In the genomic region with DNA sequence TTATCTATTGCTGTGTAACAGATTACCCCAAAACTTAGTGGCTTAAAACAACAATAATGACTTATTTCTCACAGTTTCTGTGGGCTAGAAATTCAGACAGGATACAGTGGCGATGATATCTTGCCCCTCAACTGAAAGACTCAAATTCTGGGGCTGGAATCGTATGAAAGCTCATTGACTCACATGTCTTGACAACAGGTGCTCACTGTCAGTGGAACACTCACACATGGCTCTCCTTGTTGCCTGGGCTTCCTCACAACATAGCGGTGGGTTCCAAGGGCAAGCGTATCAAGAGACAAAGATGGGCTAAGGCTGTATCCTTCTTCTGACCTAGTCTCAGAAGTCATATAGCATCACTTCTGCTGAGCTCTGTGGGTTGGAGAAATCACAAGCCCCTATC, we compare ENCODE assay signal across 3 cellular contexts.
A peak's percentile ranks its signal among the peaks of the same experiment; 100 is the strongest.
TF ChIP-seq lines count a peak whose summit lies in the region.

No MANE protein-coding gene starts in this region.

TF ChIP-seq in SK-N-SH, 30 proteins besides CTCF, POLR2A, EP300 and RAD21:
- no peak for TF ChIP-seq TAF1 (IDR thresholded peaks at IDR 0.05; ENCODE audit: borderline replicate concordance, low read depth, low read length)

TF ChIP-seq in SK-N-SH treated with all-trans-retinoic acid at 6 μM for 48 hours, 23 proteins besides CTCF, POLR2A, EP300 and RAD21:
- TF ChIP-seq ARNTL (CRISPR knock-in tag; IDR thresholded peaks at IDR 0.05; ENCODE audit: borderline replicate concordance, low read depth), result no peak
- TF ChIP-seq ZNF70 (CRISPR knock-in tag; IDR thresholded peaks at IDR 0.05), result no peak
- TF ChIP-seq PPARA (CRISPR knock-in tag; IDR thresholded peaks at IDR 0.05; ENCODE audit: borderline replicate concordance), result no peak
- no peak for TF ChIP-seq ZNF8 (CRISPR knock-in tag; IDR thresholded peaks at IDR 0.05)
- no peak for TF ChIP-seq ZFP30 (CRISPR knock-in tag; IDR thresholded peaks at IDR 0.05)
- TF ChIP-seq ZFP3 (CRISPR knock-in tag; IDR thresholded peaks at IDR 0.05), result no peak
- TF ChIP-seq RARB (CRISPR knock-in tag; IDR thresholded peaks at IDR 0.05), result no peak
- TF ChIP-seq TOX (CRISPR knock-in tag; IDR thresholded peaks at IDR 0.05; ENCODE audit: borderline replicate concordance), result no peak
- TF ChIP-seq TCF4 (CRISPR knock-in tag; IDR thresholded peaks at IDR 0.05; ENCODE audit: borderline replicate concordance), result no peak
- no peak for TF ChIP-seq SNAI2 (CRISPR knock-in tag; IDR thresholded peaks at IDR 0.05)
- TF ChIP-seq CSDC2 (CRISPR knock-in tag; IDR thresholded peaks at IDR 0.05), result no peak
- no peak for TF ChIP-seq GLIS3 (CRISPR knock-in tag; IDR thresholded peaks at IDR 0.05)

TF ChIP-seq in GM12878, 131 proteins besides CTCF, POLR2A, EP300 and RAD21:
- TF ChIP-seq FOS (IDR thresholded peaks at IDR 0.05; ENCODE audit: borderline replicate concordance, extremely low read depth, insufficient read length), result no peak
- no peak for TF ChIP-seq BHLHE40 (IDR thresholded peaks at IDR 0.05; ENCODE audit: borderline replicate concordance in 1 of 2, low read depth in 2 of 2, low read length in 1 of 2)
- 0 out of 2 replicates have a peak, but pooled peaks have one; percentile 6 for TF ChIP-seq RUNX3 (IDR thresholded peaks at IDR 0.05; ENCODE audit: low read length)
- no peak for TF ChIP-seq FOXK2 (IDR thresholded peaks at IDR 0.05)
- TF ChIP-seq, protein P1, sequence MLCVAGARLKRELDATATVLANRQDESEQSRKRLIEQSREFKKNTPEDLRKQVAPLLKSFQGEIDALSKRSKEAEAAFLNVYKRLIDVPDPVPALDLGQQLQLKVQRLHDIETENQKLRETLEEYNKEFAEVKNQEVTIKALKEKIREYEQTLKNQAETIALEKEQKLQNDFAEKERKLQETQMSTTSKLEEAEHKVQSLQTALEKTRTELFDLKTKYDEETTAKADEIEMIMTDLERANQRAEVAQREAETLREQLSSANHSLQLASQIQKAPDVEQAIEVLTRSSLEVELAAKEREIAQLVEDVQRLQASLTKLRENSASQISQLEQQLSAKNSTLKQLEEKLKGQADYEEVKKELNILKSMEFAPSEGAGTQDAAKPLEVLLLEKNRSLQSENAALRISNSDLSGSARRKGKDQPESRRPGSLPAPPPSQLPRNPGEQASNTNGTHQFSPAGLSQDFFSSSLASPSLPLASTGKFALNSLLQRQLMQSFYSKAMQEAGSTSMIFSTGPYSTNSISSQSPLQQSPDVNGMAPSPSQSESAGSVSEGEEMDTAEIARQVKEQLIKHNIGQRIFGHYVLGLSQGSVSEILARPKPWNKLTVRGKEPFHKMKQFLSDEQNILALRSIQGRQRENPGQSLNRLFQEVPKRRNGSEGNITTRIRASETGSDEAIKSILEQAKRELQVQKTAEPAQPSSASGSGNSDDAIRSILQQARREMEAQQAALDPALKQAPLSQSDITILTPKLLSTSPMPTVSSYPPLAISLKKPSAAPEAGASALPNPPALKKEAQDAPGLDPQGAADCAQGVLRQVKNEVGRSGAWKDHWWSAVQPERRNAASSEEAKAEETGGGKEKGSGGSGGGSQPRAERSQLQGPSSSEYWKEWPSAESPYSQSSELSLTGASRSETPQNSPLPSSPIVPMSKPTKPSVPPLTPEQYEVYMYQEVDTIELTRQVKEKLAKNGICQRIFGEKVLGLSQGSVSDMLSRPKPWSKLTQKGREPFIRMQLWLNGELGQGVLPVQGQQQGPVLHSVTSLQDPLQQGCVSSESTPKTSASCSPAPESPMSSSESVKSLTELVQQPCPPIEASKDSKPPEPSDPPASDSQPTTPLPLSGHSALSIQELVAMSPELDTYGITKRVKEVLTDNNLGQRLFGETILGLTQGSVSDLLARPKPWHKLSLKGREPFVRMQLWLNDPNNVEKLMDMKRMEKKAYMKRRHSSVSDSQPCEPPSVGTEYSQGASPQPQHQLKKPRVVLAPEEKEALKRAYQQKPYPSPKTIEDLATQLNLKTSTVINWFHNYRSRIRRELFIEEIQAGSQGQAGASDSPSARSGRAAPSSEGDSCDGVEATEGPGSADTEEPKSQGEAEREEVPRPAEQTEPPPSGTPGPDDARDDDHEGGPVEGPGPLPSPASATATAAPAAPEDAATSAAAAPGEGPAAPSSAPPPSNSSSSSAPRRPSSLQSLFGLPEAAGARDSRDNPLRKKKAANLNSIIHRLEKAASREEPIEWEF (IDR thresholded peaks at IDR 0.05; ENCODE audit: insufficient replicate concordance, low read depth, low read length), result no peak
- no peak for TF ChIP-seq POLR2AphosphoS2 (IDR thresholded peaks at IDR 0.05; ENCODE audit: low read depth, low read length)
- TF ChIP-seq, protein P2, sequence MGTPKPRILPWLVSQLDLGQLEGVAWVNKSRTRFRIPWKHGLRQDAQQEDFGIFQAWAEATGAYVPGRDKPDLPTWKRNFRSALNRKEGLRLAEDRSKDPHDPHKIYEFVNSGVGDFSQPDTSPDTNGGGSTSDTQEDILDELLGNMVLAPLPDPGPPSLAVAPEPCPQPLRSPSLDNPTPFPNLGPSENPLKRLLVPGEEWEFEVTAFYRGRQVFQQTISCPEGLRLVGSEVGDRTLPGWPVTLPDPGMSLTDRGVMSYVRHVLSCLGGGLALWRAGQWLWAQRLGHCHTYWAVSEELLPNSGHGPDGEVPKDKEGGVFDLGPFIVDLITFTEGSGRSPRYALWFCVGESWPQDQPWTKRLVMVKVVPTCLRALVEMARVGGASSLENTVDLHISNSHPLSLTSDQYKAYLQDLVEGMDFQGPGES (IDR thresholded peaks at IDR 0.05), result no peak
- no peak for TF ChIP-seq ZBED1 (IDR thresholded peaks at IDR 0.05; ENCODE audit: borderline replicate concordance)
- TF ChIP-seq NBN (IDR thresholded peaks at IDR 0.05), result no peak
- no peak for TF ChIP-seq SREBF2 (IDR thresholded peaks at IDR 0.05; ENCODE audit: low read length)
- TF ChIP-seq ATF7 (IDR thresholded peaks at IDR 0.05; ENCODE audit: low read depth), result peak; percentile 3; the same call in 1 of the 2 replicates
TF ChIP-seq in GM12878: peak in this region for 2.
